16 cellular contexts compared by ENCODE assay signal in genomic region chr6:6766230-6766905, GRCh38.
DNase-seq lines count a peak whose midpoint lies in the region; ATAC-seq and TF ChIP-seq lines count a peak whose summit lies in the region.
"Had no signal": no experiment of that assay in that cellular context is flagged by ENCODE, and none has a peak within 500 bp of the region (broad histone marks: within the 10 kb centered on the region; RNA-seq: fewer than 3 reads in every experiment).

No MANE protein-coding gene starts in this region.

- TF ChIP-seq CTCF in upper lobe of right lung (IDR thresholded peaks at IDR 0.05), result no peak
- no peak for TF ChIP-seq CTCF in RWPE1 (conservative IDR thresholded peaks at IDR 0.05; ENCODE audit: low read depth)

- no peak overlapping the region for H3K27ac ChIP-seq in upper lobe of right lung
- no peak overlapping the region for H3K27ac ChIP-seq in RWPE1
- H3K27ac ChIP-seq: SJCRH30 had no signal

- H3K9me3 ChIP-seq in upper lobe of right lung, result no peaks in the 10 kb centered on the region
- H3K9me3 ChIP-seq: SJCRH30 had no signal

- in situ Hi-C loops in G401 (cut with HindIII; ENCODE audit: low sequenced_read_pairs), result no loop called here

- H3K36me3 ChIP-seq in upper lobe of right lung, result no peaks in the 10 kb centered on the region
- H3K36me3 ChIP-seq: SJCRH30 had no signal

- DNase-seq in G401 (ENCODE audit: low spot score), result peak; percentile 82
- peak; percentile 97 for DNase-seq in RPMI8226
- peak; percentile 55 for DNase-seq in kidney tubule cell (ENCODE audit: low spot score)
- peak; percentile 65 for DNase-seq in renal cortical epithelial cell (ENCODE audit: low read depth)
- no peak for DNase-seq in upper lobe of right lung
- no peak for DNase-seq in RWPE1 (ENCODE audit: low spot score)
- DNase-seq in NCI-H128 (lab: John Stamatoyannopoulos, UW; ENCODE audit: unreplicated experiment), result no peak
- DNase-seq: H7; Karpas-422; NCI-H1105; NCI-H187; NCI-H226; NCI-H526; NK-92 treated with Interleukin-12 subunit alpha and Interleukin-12 subunit beta, amount 100 ng/mL, for 24 hours; OCI-M1; SJCRH30 had no signal

- H3K4me1 ChIP-seq in upper lobe of right lung, result no peaks in the 10 kb centered on the region
- H3K4me1 ChIP-seq: SJCRH30 had no signal

- no peak for ATAC-seq in upper lobe of right lung

- intact Hi-C loops in upper lobe of right lung (cut with DNase I), result no loop called here

- POLR2A ChIA-PET in RWPE1 (lab: Yijun Ruan, JAX; ENCODE audit: low non-redundant PET), result no interaction called here

- H3K27me3 ChIP-seq in upper lobe of right lung, result no peaks in the 10 kb centered on the region
- H3K27me3 ChIP-seq: SJCRH30 had no signal

- CTCF ChIA-PET in RWPE1 (lab: Yijun Ruan, JAX), result no interaction called here

- no peak overlapping the region for H3K4me3 ChIP-seq in upper lobe of right lung
- H3K4me3 ChIP-seq: SJCRH30 had no signal

Comparison
In these comparisons a context has a peak if more than half of its experiments do, and no peak if none do; other contexts are left out.
1. DNase-seq: peak in G401 (single experiment), RPMI8226 (single experiment), kidney tubule cell (single experiment) and renal cortical epithelial cell (single experiment); none in upper lobe of right lung (single experiment), RWPE1 (single experiment) and NCI-H128 (single experiment).